1 cellular context compared by ENCODE assay signal in the genomic region with DNA sequence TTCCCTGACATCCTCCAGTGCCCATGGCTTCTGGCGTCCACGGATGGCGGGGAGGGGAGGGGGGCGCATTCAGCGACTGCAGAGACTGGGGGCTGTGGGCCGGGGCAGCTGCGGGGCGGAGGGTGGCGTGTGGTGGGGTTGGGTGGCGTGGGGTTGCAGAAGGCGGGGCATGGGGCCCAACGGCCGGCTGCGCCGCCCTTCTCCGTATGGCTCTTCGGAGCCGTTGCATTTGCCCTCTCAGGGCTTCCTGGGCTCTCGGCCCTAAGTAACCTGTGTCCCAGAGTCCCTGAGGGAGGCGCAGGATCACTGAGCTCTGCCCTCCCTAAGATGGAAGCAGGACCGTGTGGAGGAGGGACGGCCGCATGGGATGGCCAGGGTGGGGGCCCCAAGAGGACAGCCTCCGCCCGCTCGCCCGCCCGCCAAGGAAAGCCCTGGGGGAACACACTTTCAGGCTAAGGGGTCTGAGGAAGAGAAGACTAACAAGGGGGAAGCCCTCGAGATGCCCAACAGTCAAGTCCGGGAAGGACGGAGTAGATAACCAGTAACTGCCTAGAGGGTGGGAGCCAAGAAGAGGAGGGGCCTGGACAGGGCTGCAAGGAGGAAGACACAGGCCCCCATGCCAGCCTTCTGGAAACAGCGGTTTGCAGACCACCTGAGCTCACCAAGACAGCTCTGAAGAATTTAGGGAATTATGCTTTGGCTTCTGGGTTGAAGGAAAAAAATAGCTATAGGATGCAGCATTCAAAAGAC.
TF ChIP-seq lines count a peak whose summit lies in the region.

No MANE protein-coding gene starts in this region.

TF ChIP-seq in HepG2, 621 proteins besides CTCF, POLR2A, EP300 and RAD21 (continued from another document and continues in another):
- TF ChIP-seq, protein P1, sequence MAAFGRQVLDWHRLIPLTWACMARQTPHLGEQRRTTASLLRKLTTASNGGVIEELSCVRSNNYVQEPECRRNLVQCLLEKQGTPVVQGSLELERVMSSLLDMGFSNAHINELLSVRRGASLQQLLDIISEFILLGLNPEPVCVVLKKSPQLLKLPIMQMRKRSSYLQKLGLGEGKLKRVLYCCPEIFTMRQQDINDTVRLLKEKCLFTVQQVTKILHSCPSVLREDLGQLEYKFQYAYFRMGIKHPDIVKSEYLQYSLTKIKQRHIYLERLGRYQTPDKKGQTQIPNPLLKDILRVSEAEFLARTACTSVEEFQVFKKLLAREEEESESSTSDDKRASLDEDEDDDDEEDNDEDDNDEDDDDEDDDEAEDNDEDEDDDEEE (CRISPR knock-in tag; IDR thresholded peaks at IDR 0.05), result no peak
- TF ChIP-seq KDM4B (CRISPR knock-in tag; IDR thresholded peaks at IDR 0.05) (no peak), TBP (CRISPR knock-in tag; IDR thresholded peaks at IDR 0.05) (no peak), GABPA (IDR thresholded peaks at IDR 0.05; ENCODE audit: low read depth, low read length) (no peak), GABPA (CRISPR knock-in tag; IDR thresholded peaks at IDR 0.05; ENCODE audit: low read depth) (no peak), FOSL2 (CRISPR knock-in tag; IDR thresholded peaks at IDR 0.05) (no peak), HMG20B (CRISPR knock-in tag; conservative IDR thresholded peaks at IDR 0.05) (0 out of 2 replicates have a peak, but pooled peaks have one; percentile 16), THAP11 (CRISPR knock-in tag; IDR thresholded peaks at IDR 0.05) (peak; percentile 16; the same call in 1 of the 2 replicates), ZNF263 (CRISPR knock-in tag; IDR thresholded peaks at IDR 0.05) (peak; percentile 89), FIP1L1 (IDR thresholded peaks at IDR 0.05; ENCODE audit: borderline replicate concordance, insufficient read depth, low read depth, low read length) (no peak), ZNF34 (CRISPR knock-in tag; IDR thresholded peaks at IDR 0.05; ENCODE audit: borderline replicate concordance) (0 out of 2 replicates have a peak, but pooled peaks have one; percentile 13), PHF20 (CRISPR knock-in tag; IDR thresholded peaks at IDR 0.05) (0 out of 2 replicates have a peak, but pooled peaks have one; percentile 27), ZNF558 (CRISPR knock-in tag; IDR thresholded peaks at IDR 0.05; ENCODE audit: borderline replicate concordance) (0 out of 2 replicates have a peak, but pooled peaks have one; percentile 57), ZNF441 (CRISPR knock-in tag; IDR thresholded peaks at IDR 0.05; ENCODE audit: borderline replicate concordance) (0 out of 2 replicates have a peak, but pooled peaks have one; percentile 2), GATAD1 (CRISPR knock-in tag; IDR thresholded peaks at IDR 0.05) (no peak), NONO (IDR thresholded peaks at IDR 0.05) (no peak), NONO (CRISPR knock-in tag; conservative IDR thresholded peaks at IDR 0.05) (0 out of 2 replicates have a peak, but pooled peaks have one; percentile 61), ZNF230 (CRISPR knock-in tag; IDR thresholded peaks at IDR 0.05) (0 out of 2 replicates have a peak, but pooled peaks have one; percentile 11), ZNF709 (CRISPR knock-in tag; IDR thresholded peaks at IDR 0.05) (peak; percentile 6; the same call in 1 of the 2 replicates), PPARG (CRISPR knock-in tag; conservative IDR thresholded peaks at IDR 0.05) (0 out of 2 replicates have a peak, but pooled peaks have one; percentile 20), SKI (IDR thresholded peaks at IDR 0.05; ENCODE audit: partially characterized antibody) (no peak), ZNF501 (CRISPR knock-in tag; IDR thresholded peaks at IDR 0.05) (no peak)
- TF ChIP-seq, protein P2, sequence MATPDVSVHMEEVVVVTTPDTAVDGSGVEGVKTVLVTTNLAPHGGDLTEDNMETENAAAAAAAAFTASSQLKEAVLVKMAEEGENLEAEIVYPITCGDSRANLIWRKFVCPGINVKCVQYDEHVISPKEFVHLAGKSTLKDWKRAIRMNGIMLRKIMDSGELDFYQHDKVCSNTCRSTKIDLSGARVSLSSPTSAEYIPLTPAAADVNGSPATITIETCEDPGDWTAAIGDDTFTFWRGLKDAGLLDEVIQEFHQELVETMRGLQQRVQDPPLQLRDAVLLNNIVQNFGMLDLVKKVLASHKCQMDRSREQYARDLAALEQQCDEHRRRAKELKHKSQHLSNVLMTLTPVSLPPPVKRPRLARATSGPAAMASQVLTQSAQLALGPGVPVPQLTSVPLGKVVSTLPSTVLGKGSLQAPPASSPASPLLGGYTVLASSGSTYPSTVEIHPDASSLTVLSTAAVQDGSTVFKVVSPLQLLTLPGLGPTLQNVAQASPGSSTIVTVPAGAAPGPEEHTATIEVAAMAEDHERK (CRISPR knock-in tag; IDR thresholded peaks at IDR 0.05; ENCODE audit: low read depth), result no peak
- TF ChIP-seq, protein P3, sequence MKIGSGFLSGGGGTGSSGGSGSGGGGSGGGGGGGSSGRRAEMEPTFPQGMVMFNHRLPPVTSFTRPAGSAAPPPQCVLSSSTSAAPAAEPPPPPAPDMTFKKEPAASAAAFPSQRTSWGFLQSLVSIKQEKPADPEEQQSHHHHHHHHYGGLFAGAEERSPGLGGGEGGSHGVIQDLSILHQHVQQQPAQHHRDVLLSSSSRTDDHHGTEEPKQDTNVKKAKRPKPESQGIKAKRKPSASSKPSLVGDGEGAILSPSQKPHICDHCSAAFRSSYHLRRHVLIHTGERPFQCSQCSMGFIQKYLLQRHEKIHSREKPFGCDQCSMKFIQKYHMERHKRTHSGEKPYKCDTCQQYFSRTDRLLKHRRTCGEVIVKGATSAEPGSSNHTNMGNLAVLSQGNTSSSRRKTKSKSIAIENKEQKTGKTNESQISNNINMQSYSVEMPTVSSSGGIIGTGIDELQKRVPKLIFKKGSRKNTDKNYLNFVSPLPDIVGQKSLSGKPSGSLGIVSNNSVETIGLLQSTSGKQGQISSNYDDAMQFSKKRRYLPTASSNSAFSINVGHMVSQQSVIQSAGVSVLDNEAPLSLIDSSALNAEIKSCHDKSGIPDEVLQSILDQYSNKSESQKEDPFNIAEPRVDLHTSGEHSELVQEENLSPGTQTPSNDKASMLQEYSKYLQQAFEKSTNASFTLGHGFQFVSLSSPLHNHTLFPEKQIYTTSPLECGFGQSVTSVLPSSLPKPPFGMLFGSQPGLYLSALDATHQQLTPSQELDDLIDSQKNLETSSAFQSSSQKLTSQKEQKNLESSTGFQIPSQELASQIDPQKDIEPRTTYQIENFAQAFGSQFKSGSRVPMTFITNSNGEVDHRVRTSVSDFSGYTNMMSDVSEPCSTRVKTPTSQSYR (CRISPR knock-in tag; IDR thresholded peaks at IDR 0.05; ENCODE audit: borderline replicate concordance), result no peak
- TF ChIP-seq, protein P4, sequence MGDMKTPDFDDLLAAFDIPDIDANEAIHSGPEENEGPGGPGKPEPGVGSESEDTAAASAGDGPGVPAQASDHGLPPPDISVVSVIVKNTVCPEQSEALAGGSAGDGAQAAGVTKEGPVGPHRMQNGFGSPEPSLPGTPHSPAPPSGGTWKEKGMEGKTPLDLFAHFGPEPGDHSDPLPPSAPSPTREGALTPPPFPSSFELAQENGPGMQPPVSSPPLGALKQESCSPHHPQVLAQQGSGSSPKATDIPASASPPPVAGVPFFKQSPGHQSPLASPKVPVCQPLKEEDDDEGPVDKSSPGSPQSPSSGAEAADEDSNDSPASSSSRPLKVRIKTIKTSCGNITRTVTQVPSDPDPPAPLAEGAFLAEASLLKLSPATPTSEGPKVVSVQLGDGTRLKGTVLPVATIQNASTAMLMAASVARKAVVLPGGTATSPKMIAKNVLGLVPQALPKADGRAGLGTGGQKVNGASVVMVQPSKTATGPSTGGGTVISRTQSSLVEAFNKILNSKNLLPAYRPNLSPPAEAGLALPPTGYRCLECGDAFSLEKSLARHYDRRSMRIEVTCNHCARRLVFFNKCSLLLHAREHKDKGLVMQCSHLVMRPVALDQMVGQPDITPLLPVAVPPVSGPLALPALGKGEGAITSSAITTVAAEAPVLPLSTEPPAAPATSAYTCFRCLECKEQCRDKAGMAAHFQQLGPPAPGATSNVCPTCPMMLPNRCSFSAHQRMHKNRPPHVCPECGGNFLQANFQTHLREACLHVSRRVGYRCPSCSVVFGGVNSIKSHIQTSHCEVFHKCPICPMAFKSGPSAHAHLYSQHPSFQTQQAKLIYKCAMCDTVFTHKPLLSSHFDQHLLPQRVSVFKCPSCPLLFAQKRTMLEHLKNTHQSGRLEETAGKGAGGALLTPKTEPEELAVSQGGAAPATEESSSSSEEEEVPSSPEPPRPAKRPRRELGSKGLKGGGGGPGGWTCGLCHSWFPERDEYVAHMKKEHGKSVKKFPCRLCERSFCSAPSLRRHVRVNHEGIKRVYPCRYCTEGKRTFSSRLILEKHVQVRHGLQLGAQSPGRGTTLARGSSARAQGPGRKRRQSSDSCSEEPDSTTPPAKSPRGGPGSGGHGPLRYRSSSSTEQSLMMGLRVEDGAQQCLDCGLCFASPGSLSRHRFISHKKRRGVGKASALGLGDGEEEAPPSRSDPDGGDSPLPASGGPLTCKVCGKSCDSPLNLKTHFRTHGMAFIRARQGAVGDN (CRISPR knock-in tag; IDR thresholded peaks at IDR 0.05), result peak; percentile 40
- TF ChIP-seq, protein P5, sequence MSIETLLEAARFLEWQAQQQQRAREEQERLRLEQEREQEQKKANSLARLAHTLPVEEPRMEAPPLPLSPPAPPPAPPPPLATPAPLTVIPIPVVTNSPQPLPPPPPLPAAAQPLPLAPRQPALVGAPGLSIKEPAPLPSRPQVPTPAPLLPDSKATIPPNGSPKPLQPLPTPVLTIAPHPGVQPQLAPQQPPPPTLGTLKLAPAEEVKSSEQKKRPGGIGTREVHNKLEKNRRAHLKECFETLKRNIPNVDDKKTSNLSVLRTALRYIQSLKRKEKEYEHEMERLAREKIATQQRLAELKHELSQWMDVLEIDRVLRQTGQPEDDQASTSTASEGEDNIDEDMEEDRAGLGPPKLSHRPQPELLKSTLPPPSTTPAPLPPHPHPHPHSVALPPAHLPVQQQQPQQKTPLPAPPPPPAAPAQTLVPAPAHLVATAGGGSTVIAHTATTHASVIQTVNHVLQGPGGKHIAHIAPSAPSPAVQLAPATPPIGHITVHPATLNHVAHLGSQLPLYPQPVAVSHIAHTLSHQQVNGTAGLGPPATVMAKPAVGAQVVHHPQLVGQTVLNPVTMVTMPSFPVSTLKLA (IDR thresholded peaks at IDR 0.05), result no peak
- TF ChIP-seq, protein P6, sequence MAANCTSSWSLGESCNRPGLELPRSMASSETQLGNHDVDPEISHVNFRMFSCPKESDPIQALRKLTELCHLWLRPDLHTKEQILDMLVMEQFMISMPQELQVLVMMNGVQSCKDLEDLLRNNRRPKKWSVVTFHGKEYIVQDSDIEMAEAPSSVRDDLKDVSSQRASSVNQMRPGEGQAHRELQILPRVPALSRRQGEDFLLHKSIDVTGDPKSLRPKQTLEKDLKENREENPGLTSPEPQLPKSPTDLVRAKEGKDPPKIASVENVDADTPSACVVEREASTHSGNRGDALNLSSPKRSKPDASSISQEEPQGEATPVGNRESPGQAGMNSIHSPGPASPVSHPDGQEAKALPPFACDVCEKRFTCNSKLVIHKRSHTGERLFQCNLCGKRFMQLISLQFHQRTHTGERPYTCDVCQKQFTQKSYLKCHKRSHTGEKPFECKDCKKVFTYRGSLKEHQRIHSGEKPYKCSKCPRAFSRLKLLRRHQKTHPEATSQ (CRISPR knock-in tag; IDR thresholded peaks at IDR 0.05; ENCODE audit: borderline replicate concordance), result 0 out of 2 replicates have a peak, but pooled peaks have one; percentile 26
- TF ChIP-seq, protein P7, sequence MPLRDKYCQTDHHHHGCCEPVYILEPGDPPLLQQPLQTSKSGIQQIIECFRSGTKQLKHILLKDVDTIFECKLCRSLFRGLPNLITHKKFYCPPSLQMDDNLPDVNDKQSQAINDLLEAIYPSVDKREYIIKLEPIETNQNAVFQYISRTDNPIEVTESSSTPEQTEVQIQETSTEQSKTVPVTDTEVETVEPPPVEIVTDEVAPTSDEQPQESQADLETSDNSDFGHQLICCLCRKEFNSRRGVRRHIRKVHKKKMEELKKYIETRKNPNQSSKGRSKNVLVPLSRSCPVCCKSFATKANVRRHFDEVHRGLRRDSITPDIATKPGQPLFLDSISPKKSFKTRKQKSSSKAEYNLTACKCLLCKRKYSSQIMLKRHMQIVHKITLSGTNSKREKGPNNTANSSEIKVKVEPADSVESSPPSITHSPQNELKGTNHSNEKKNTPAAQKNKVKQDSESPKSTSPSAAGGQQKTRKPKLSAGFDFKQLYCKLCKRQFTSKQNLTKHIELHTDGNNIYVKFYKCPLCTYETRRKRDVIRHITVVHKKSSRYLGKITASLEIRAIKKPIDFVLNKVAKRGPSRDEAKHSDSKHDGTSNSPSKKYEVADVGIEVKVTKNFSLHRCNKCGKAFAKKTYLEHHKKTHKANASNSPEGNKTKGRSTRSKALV (CRISPR knock-in tag; IDR thresholded peaks at IDR 0.05), result 0 out of 2 replicates have a peak, but pooled peaks have one; percentile 1
- TF ChIP-seq, protein P8, sequence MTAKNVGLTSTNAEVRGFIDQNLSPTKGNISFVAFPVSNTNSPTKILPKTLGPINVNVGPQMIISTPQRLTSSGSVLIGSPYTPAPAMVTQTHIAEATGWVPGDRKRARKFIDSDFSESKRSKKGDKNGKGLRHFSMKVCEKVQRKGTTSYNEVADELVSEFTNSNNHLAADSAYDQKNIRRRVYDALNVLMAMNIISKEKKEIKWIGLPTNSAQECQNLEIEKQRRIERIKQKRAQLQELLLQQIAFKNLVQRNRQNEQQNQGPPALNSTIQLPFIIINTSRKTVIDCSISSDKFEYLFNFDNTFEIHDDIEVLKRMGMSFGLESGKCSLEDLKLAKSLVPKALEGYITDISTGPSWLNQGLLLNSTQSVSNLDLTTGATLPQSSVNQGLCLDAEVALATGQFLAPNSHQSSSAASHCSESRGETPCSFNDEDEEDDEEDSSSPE (CRISPR knock-in tag; IDR thresholded peaks at IDR 0.05), result 0 out of 2 replicates have a peak, but pooled peaks have one; percentile 40
- TF ChIP-seq, protein P9, sequence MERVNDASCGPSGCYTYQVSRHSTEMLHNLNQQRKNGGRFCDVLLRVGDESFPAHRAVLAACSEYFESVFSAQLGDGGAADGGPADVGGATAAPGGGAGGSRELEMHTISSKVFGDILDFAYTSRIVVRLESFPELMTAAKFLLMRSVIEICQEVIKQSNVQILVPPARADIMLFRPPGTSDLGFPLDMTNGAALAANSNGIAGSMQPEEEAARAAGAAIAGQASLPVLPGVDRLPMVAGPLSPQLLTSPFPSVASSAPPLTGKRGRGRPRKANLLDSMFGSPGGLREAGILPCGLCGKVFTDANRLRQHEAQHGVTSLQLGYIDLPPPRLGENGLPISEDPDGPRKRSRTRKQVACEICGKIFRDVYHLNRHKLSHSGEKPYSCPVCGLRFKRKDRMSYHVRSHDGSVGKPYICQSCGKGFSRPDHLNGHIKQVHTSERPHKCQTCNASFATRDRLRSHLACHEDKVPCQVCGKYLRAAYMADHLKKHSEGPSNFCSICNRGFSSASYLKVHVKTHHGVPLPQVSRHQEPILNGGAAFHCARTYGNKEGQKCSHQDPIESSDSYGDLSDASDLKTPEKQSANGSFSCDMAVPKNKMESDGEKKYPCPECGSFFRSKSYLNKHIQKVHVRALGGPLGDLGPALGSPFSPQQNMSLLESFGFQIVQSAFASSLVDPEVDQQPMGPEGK (CRISPR knock-in tag; IDR thresholded peaks at IDR 0.05), result peak; percentile 84
